Comparison of ENCODE assay signal across 7 cellular contexts in genomic region chr10:112981553-112981952, GRCh38. TPM values are rescaled to one million over a fixed set of nuclear protein-coding genes. Genes with fewer than 3 reads are reported as not detected.
A peak's percentile ranks its signal among the peaks of the same experiment; 100 is the strongest.
DNase-seq lines count a peak whose midpoint lies in the region; ATAC-seq lines count a peak whose summit lies in the region.

No MANE protein-coding gene starts in this region.

- no peaks in the 10 kb centered on the region for H3K9me3 ChIP-seq in SJCRH30 (replicated peaks)

- H3K27ac ChIP-seq in SJCRH30 = peak overlapping the region; percentile 46

- H3K36me3 ChIP-seq in SJCRH30 = peaks cover 8% of the 10 kb centered on the region; the same call in 1 of the 2 replicates

- no peak overlapping the region for H3K4me3 ChIP-seq in SJCRH30

- DNase-seq in SJCRH30 = peak; percentile 44 to 71
- DNase-seq in stimulated activated CD4-positive, alpha-beta T cell treated with anti-CD3 and anti-CD28 coated beads, Interleukin-2, amount 100 ng/mL, for 24 hours = peak; percentile 27 to 38
- no peak for DNase-seq in AG08395 (ENCODE audit: low spot score)
- no peak for DNase-seq in NCI-H345 (lab: John Stamatoyannopoulos, UW)
- no peak for DNase-seq in D341Med (ENCODE audit: low spot score)

- H3K4me1 ChIP-seq in SJCRH30 = peaks cover 41% of the 10 kb centered on the region

- peak; percentile 96 for ATAC-seq in GM19043 (IDR thresholded peaks at IDR 0.05; ENCODE audit: low read depth, unreplicated experiment)
- ATAC-seq in HG02798 (IDR thresholded peaks at IDR 0.05; ENCODE audit: poor library complexity, unreplicated experiment) = peak; percentile 91

- no peaks in the 10 kb centered on the region for H3K27me3 ChIP-seq in SJCRH30

RNA-seq across cellular contexts. Expression of gene TCF7L2, which starts 31.5 kb away (rescaled TPM):
- 19.4 and 22.1 TPM in 2 replicates for total RNA-seq in SJCRH30 (2014; rRNA removed; shearing (Covaris generic))

Comparison
In these comparisons a context has a peak if more than half of its experiments do, and no peak if none do; other contexts are left out.
1. DNase-seq: peak in SJCRH30 (2 of 2) and stimulated activated CD4-positive, alpha-beta T cell treated with anti-CD3 and anti-CD28 coated beads, Interleukin-2, amount 100 ng/mL, for 24 hours (2 of 2); none in AG08395 (single experiment), NCI-H345 (single experiment) and D341Med (single experiment).